Comparison of ENCODE assay signal across 21 cellular contexts in genomic region chr3:157317895-157318294, GRCh38.
"Had no signal": no experiment of that assay in that cellular context is flagged by ENCODE, and none has a peak within 500 bp of the region (broad histone marks: within the 10 kb centered on the region; RNA-seq: fewer than 3 reads in every experiment).

No MANE protein-coding gene starts in this region.

- H3K36me3 ChIP-seq: left lung, neural progenitor cell, ovary, right lobe of liver, upper lobe of left lung had no signal

- H3K27me3 Mint-ChIP-seq: activated CD4-positive, alpha-beta T cell treated with anti-CD3 and anti-CD28 coated beads, Interleukin-2, amount 10 ng/mL, durations not matched to agents 24 days and 14 days; stimulated activated naive CD8-positive, alpha-beta T cell treated with anti-CD3 and anti-CD28 coated beads, Interleukin-15, amount 100 ng/mL, for 72 hours had no signal

- H3K27ac Mint-ChIP-seq: activated B cell treated with CpG ODN at 0.5 μM for 24 hours; activated CD4-positive, alpha-beta T cell treated with anti-CD3 and anti-CD28 coated beads, Interleukin-2, amount 10 ng/mL, durations not matched to agents 24 days and 14 days; activated T-cell treated with anti-CD3 and anti-CD28 coated beads, Interleukin-2, amount 50 U/mL, for 72 hours; naive B cell; stimulated activated naive CD8-positive, alpha-beta T cell treated with anti-CD3 and anti-CD28 coated beads, Interleukin-15, amount 100 ng/mL, for 72 hours; T-helper 2 cell treated with Interferon-gamma antibody and Interleukin-4, amounts not matched to agents 5 μg/mL and 100 μg/mL, for 36 hours had no signal

- ATAC-seq: activated naive CD4-positive, alpha-beta T cell treated with anti-CD3 and anti-CD28 coated beads, Interleukin-2, amount 50 U/mL, for 72 hours; activated T-cell treated with anti-CD3 and anti-CD28 coated beads, Interleukin-2, amount 50 U/mL, for 72 hours; left lung; right lobe of liver; stimulated activated naive CD8-positive, alpha-beta T cell treated with anti-CD3 and anti-CD28 coated beads, Interleukin-15, amount 100 ng/mL, for 72 hours had no signal

- H3K9me3 Mint-ChIP-seq: activated B cell treated with CpG ODN at 0.5 μM for 24 hours; activated CD4-positive, alpha-beta T cell treated with anti-CD3 and anti-CD28 coated beads, Interleukin-2, amount 10 ng/mL, durations not matched to agents 24 days and 14 days; activated naive CD4-positive, alpha-beta T cell treated with anti-CD3 and anti-CD28 coated beads, Interleukin-2, amount 50 U/mL, for 72 hours; activated T-cell treated with anti-CD3 and anti-CD28 coated beads, Interleukin-2, amount 50 U/mL, for 72 hours; naive B cell; stimulated activated naive CD8-positive, alpha-beta T cell treated with anti-CD3 and anti-CD28 coated beads, Interleukin-15, amount 100 ng/mL, for 72 hours; T-helper 2 cell treated with Interferon-gamma antibody and Interleukin-4, amounts not matched to agents 5 μg/mL and 100 μg/mL, for 36 hours had no signal

- H3K36me3 Mint-ChIP-seq: activated naive CD4-positive, alpha-beta T cell treated with anti-CD3 and anti-CD28 coated beads, Interleukin-2, amount 50 U/mL, for 72 hours; naive B cell had no signal

- H3K9me3 ChIP-seq: left lung, ovary, right lobe of liver, testis, upper lobe of left lung had no signal

- DNase-seq: activated B cell treated with CpG ODN at 0.5 μM for 24 hours; activated CD4-positive, alpha-beta T cell treated with anti-CD3 and anti-CD28 coated beads, Interleukin-2, amount 10 ng/mL, durations not matched to agents 24 days and 14 days; activated CD8-positive, alpha-beta memory T cell treated with anti-CD3 and anti-CD28 coated beads, Interleukin-2, amount 50 U/mL, for 48 hours; activated gamma-delta T cell; activated T-cell treated with anti-CD3 and anti-CD28 coated beads, Interleukin-2, amount 50 U/mL, for 72 hours; amniotic stem cell; central memory CD4-positive, alpha-beta T cell; cortex of kidney; effector CD8-positive, alpha-beta T cell; islet precursor cell; left lung; naive B cell; ovary; right lobe of liver; stimulated activated naive CD8-positive, alpha-beta T cell treated with anti-CD3 and anti-CD28 coated beads, Interleukin-15, amount 100 ng/mL, for 72 hours; testis; upper lobe of left lung had no signal

- H3K4me3 ChIP-seq: hepatocyte, left lung, neural progenitor cell, ovary, right lobe of liver, testis, upper lobe of left lung had no signal

- H3K27me3 ChIP-seq: hepatocyte, left lung, neural progenitor cell, ovary, right lobe of liver, testis, upper lobe of left lung had no signal

- H3K4me3 Mint-ChIP-seq: activated B cell treated with CpG ODN at 0.5 μM for 24 hours; activated CD4-positive, alpha-beta T cell treated with anti-CD3 and anti-CD28 coated beads, Interleukin-2, amount 10 ng/mL, durations not matched to agents 24 days and 14 days; activated T-cell treated with anti-CD3 and anti-CD28 coated beads, Interleukin-2, amount 50 U/mL, for 72 hours; naive B cell; neural progenitor cell; stimulated activated naive CD8-positive, alpha-beta T cell treated with anti-CD3 and anti-CD28 coated beads, Interleukin-15, amount 100 ng/mL, for 72 hours; T-helper 2 cell treated with Interferon-gamma antibody and Interleukin-4, amounts not matched to agents 5 μg/mL and 100 μg/mL, for 36 hours had no signal

- H3K4me1 ChIP-seq: left lung, right lobe of liver, testis, upper lobe of left lung had no signal

- H3K27ac ChIP-seq: left lung, neural progenitor cell, ovary, right lobe of liver, testis, upper lobe of left lung had no signal

- H3K4me1 Mint-ChIP-seq: activated B cell treated with CpG ODN at 0.5 μM for 24 hours; activated CD4-positive, alpha-beta T cell treated with anti-CD3 and anti-CD28 coated beads, Interleukin-2, amount 10 ng/mL, durations not matched to agents 24 days and 14 days; naive B cell; neural progenitor cell; stimulated activated naive CD8-positive, alpha-beta T cell treated with anti-CD3 and anti-CD28 coated beads, Interleukin-15, amount 100 ng/mL, for 72 hours had no signal
